ENCODE assay signal across 8 cellular contexts in the genomic region with DNA sequence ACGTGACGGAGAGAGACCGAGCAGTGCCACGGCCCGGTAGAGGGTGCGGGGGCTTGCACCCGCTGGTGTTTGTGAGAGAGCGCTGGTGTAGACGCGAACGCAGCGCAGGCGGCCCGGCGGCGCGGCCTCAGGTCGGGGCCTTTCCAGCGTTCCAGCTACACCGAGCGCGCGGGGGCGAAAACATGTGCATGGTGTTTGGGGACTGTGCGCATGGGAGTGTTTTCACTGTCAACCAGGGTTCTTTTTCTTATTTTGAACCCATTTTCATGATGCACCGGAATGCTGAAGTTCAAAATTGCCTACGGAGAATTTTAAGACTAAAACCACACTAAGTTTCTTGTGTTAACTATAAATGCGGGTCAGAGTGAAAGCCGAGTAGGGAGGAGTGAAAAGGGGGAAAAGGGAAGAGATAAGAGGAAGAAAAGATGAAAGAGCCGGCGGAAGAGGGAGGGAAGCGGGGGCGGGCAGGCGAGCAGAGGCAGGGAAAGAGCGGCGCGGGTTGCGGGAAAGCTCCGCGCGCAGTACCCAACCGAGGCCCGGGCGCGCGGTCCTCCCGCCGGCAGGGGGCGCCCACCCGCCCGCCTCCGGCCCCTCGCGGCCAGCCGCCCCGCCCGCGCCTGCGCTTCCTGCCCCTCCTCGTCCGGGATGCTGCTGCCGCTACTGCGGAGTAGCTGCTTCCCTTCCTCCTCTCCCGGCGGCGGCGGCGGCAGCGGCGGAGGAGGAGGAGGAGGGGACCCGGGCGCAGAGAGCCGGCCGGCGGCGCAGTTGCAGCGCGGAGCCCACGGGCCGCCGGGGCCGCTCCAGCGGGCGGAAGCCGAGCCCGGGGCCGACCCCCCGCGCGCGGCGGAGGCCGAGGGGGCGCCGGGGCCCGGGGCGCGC. TPM values are rescaled to one million over a fixed set of nuclear protein-coding genes. Genes with fewer than 3 reads are reported as not detected.
DNase-seq lines count a peak whose midpoint lies in the region; ATAC-seq and TF ChIP-seq lines count a peak whose summit lies in the region.

A gene with protein sequence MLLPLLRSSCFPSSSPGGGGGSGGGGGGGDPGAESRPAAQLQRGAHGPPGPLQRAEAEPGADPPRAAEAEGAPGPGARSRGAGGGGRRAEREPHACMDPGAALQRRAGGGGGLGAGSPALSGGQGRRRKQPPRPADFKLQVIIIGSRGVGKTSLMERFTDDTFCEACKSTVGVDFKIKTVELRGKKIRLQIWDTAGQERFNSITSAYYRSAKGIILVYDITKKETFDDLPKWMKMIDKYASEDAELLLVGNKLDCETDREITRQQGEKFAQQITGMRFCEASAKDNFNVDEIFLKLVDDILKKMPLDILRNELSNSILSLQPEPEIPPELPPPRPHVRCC (plus strand): TSS at position 643 of the 879 bp plus-strand sequence. CDS start 3 bp downstream, at position 646.

- TF ChIP-seq POLR2A in GM19193 (IDR thresholded peaks at IDR 0.05; ENCODE audit: extremely low read depth, insufficient read depth, insufficient read length), result peak; percentile 79
- peak; percentile 74 for TF ChIP-seq POLR2A in right lobe of liver (IDR thresholded peaks at IDR 0.05)

- DNase-seq in AG09319 (ENCODE audit: extremely low read depth, low read depth) (peak; percentile 63), NCI-H526 treated with DMSO at 0.1 percent for 48 hours (lab: John Stamatoyannopoulos, UW) (peak; percentile 58), dermis blood vessel endothelial cell (peak; percentile 89), right lobe of liver (peak; percentile 91 to 93 (median 92))
- peak; percentile 73 to 77 for DNase-seq in activated CD4-positive, alpha-beta T cell treated with anti-CD3 and anti-CD28 coated beads, Interleukin-2, amount 50 U/mL, for 24 hours (ENCODE audit: low read depth in 1 of 2, low spot score in 1 of 2)
- peak; percentile 87 for DNase-seq in stimulated activated CD4-positive, alpha-beta T cell treated with anti-CD3 and anti-CD28 coated beads, Interleukin-4, amount 100 ng/mL, for 24 hours

- H3K4me3 ChIP-seq in right lobe of liver, result peak within 1 kb of the TSS; percentile 60 to 84 (median 76)

- WGBS in right lobe of liver (ENCODE audit: insufficient coverage, low coverage, low lambda C conversion rate, missing lambda C conversion rate), result 6% methylated on average over 19 of the region's 98 CpGs

- H3K27me3 ChIP-seq in right lobe of liver, result no peaks in the 10 kb centered on the region

- intact Hi-C loops in right lobe of liver (cut with DNase I), result no loop called here

- ATAC-seq in HG03457 (IDR thresholded peaks at IDR 0.05; ENCODE audit: unreplicated experiment) (peak; percentile 43), right lobe of liver (peak; percentile 92 to 97 (median 94))

- peaks cover 0 to 35% (median under 1%) of the 10 kb centered on the region in 4 donors for H3K4me1 ChIP-seq in right lobe of liver

- TF ChIP-seq CTCF in AG09319 (IDR thresholded peaks at IDR 0.05; ENCODE audit: low read depth, low read length), result peak; percentile 26
- peak; percentile 53 to 99 (median 75) for TF ChIP-seq CTCF in right lobe of liver (IDR thresholded peaks at IDR 0.05)

- H3K9me3 ChIP-seq in right lobe of liver, result no peaks in the 10 kb centered on the region

- peak within 1 kb of the TSS; percentile 60 to 75 (median 65) for H3K27ac ChIP-seq in right lobe of liver

- H3K36me3 ChIP-seq in right lobe of liver, result no peaks in the 10 kb centered on the region

RNA-seq across cellular contexts. Expression of the gene that starts here (rescaled TPM):
- 72.8 and 75.4 TPM in 2 replicates for total RNA-seq in dermis blood vessel endothelial cell
- 10 to 100 TPM; 16.5 to 26.5 (median 22.6) TPM for total RNA-seq in right lobe of liver

Comparison
In these comparisons a context has a peak if more than half of its experiments do, and no peak if none do; other contexts are left out.
1. Peak in every context shown above with its lines: DNase-seq, ATAC-seq, H3K4me3 ChIP-seq and H3K27ac ChIP-seq.